ENCODE assay signal across 1 cellular context in genomic region chr5:75720882-75721281, GRCh38.
TF ChIP-seq lines count a peak whose summit lies in the region.

No MANE protein-coding gene starts in this region.

TF ChIP-seq in HepG2, 621 proteins besides CTCF, POLR2A, EP300 and RAD21 (continued from another document and continues in another):
- TF ChIP-seq ARID5B (CRISPR knock-in tag; IDR thresholded peaks at IDR 0.05) (peak; percentile 93), CHCHD3 (CRISPR knock-in tag; IDR thresholded peaks at IDR 0.05) (no peak), ZNF180 (CRISPR knock-in tag; IDR thresholded peaks at IDR 0.05; ENCODE audit: borderline replicate concordance, low read depth) (no peak), CBX2 (IDR thresholded peaks at IDR 0.05; ENCODE audit: low read depth, low read length) (no peak), CBX2 (CRISPR knock-in tag; IDR thresholded peaks at IDR 0.05; ENCODE audit: low read depth) (no peak), YEATS4 (CRISPR knock-in tag; IDR thresholded peaks at IDR 0.05; ENCODE audit: borderline replicate concordance) (no peak), GTF2F1 (IDR thresholded peaks at IDR 0.05; ENCODE audit: low read length) (no peak), FOXA1 (IDR thresholded peaks at IDR 0.05) (no peak), FOXA1 (CRISPR knock-in tag; IDR thresholded peaks at IDR 0.05) (peak; percentile 61; the same call in 1 of the 2 replicates), ZBTB14 (CRISPR knock-in tag; IDR thresholded peaks at IDR 0.05) (no peak), ZNF24 (IDR thresholded peaks at IDR 0.05) (no peak), CBX1 (IDR thresholded peaks at IDR 0.05; ENCODE audit: low read depth) (no peak), LBX2 (CRISPR knock-in tag; IDR thresholded peaks at IDR 0.05; ENCODE audit: borderline replicate concordance) (no peak), TFDP1 (CRISPR knock-in tag; IDR thresholded peaks at IDR 0.05; ENCODE audit: borderline replicate concordance) (no peak), CREB1 (IDR thresholded peaks at IDR 0.05) (0 out of 2 replicates have a peak, but pooled peaks have one; percentile 8), CREB1 (CRISPR knock-in tag; IDR thresholded peaks at IDR 0.05) (peak; percentile 69; the same call in 1 of the 2 replicates), PATZ1 (CRISPR knock-in tag; IDR thresholded peaks at IDR 0.05) (no peak), RBAK (CRISPR knock-in tag; IDR thresholded peaks at IDR 0.05) (no peak), KLF16 (CRISPR knock-in tag; IDR thresholded peaks at IDR 0.05) (peak in 1 of 2 experiments; percentile 74; a peak in 1 of 4 replicates), SKIL (CRISPR knock-in tag; IDR thresholded peaks at IDR 0.05; ENCODE audit: borderline replicate concordance) (no peak), ZNF510 (CRISPR knock-in tag; IDR thresholded peaks at IDR 0.05; ENCODE audit: low read depth) (no peak), ZNF784 (CRISPR knock-in tag; IDR thresholded peaks at IDR 0.05; ENCODE audit: borderline replicate concordance) (no peak), MTF1 (CRISPR knock-in tag; IDR thresholded peaks at IDR 0.05) (no peak), ZFP82 (CRISPR knock-in tag; IDR thresholded peaks at IDR 0.05; ENCODE audit: borderline replicate concordance) (no peak), TBP (CRISPR knock-in tag; IDR thresholded peaks at IDR 0.05) (no peak), LCORL (IDR thresholded peaks at IDR 0.05) (no peak), LCORL (CRISPR knock-in tag; IDR thresholded peaks at IDR 0.05) (0 out of 2 replicates have a peak, but pooled peaks have one; percentile 23), TFAP4 (IDR thresholded peaks at IDR 0.05; ENCODE audit: borderline replicate concordance, low read depth) (no peak), FOXO4 (CRISPR knock-in tag; conservative IDR thresholded peaks at IDR 0.05) (no peak), ZNF574 (CRISPR knock-in tag; IDR thresholded peaks at IDR 0.05) (no peak), NR2F2 (IDR thresholded peaks at IDR 0.05; ENCODE audit: borderline replicate concordance, low read depth) (no peak), ZNF281 (CRISPR knock-in tag; IDR thresholded peaks at IDR 0.05; ENCODE audit: borderline replicate concordance) (no peak), FOXJ3 (CRISPR knock-in tag; IDR thresholded peaks at IDR 0.05; ENCODE audit: borderline replicate concordance) (peak; percentile 38; the same call in 1 of the 2 replicates), ISX (CRISPR knock-in tag; conservative IDR thresholded peaks at IDR 0.05) (no peak), HOXD1 (CRISPR knock-in tag; IDR thresholded peaks at IDR 0.05) (no peak), ZNF564 (CRISPR knock-in tag; IDR thresholded peaks at IDR 0.05) (no peak), SMARCC2 (IDR thresholded peaks at IDR 0.05) (no peak), FOXK2 (IDR thresholded peaks at IDR 0.05) (no peak), RFX1 (IDR thresholded peaks at IDR 0.05) (no peak), MIER3 (CRISPR knock-in tag; IDR thresholded peaks at IDR 0.05; ENCODE audit: borderline replicate concordance) (peak; percentile 72; the same call in 1 of the 2 replicates), YEATS2 (CRISPR knock-in tag; IDR thresholded peaks at IDR 0.05; ENCODE audit: borderline replicate concordance) (peak; percentile 44; the same call in 1 of the 2 replicates), ZNF468 (CRISPR knock-in tag; IDR thresholded peaks at IDR 0.05) (no peak), ZNF543 (CRISPR knock-in tag; IDR thresholded peaks at IDR 0.05) (no peak)
